8 cellular contexts compared by ENCODE assay signal in the genomic region with DNA sequence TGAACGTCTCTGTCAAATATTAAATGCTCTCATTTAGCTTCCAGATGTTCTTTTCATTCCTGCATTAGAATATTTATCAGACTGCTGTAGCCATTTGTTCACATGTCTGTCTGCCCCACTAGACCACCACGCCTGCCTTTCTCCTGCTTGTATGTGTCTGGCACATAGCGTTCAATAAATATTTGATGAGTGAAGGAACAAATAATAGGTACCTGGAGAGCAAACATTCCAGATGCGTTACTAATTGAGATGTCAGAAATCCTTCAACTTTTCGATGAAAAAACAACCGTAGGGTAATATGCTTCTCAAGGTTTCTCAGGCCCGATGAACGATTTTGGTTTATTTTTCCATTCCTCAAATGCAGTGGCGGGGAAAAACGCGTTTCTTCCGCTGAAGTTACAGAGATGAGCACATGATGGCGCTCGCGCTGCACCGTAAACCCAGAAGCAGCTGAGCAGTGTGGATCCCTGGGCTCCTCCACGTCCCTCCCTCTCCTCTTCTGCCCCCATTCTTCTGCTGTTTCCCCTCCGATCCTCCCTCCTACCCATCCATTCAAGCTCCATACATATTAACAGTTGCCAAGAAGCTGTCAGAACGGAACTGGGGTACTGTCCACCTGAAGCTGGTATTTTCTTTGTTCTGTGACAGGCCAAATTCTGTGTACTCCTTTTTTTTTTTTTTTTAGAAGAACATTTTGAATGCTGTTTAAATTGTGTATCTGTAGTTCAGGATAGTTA.
A peak's percentile ranks its signal among the peaks of the same experiment; 100 is the strongest.
DNase-seq lines count a peak whose midpoint lies in the region; ATAC-seq and TF ChIP-seq lines count a peak whose summit lies in the region.

No MANE protein-coding gene starts in this region.

- intact Hi-C loops in body of pancreas (cut with DNase I), result no loop called here

- H3K4me1 ChIP-seq in body of pancreas (peaks cover 17% of the 10 kb centered on the region), iPS DF 6.9 (ENCODE audit: control insufficient read depth, insufficient read depth, low read length) (no peaks in the 10 kb centered on the region), skeletal muscle satellite cell (ENCODE audit: control insufficient read depth, insufficient read depth, low read length) (no peaks in the 10 kb centered on the region)

- DNase-seq in DMS153 (lab: John Stamatoyannopoulos, UW) (peak; percentile 47), HFF-Myc (ENCODE audit: extremely low read depth, low read depth) (peak; percentile 30), NCI-H446 treated with DMSO at 0.1 percent for 48 hours (lab: John Stamatoyannopoulos, UW) (peak; percentile 75), body of pancreas (peak; percentile 59 to 71 (median 62)), iPS DF 6.9 (ENCODE audit: low read depth, low spot score) (peak; percentile 54)

- H3K27ac ChIP-seq in body of pancreas, result no peak overlapping the region
- no peak overlapping the region for H3K27ac ChIP-seq in iPS DF 6.9 (ENCODE audit: low read length)

- H3K27me3 ChIP-seq in body of pancreas (no peaks in the 10 kb centered on the region), iPS DF 6.9 (ENCODE audit: control insufficient read depth, insufficient read depth, low read length) (no peaks in the 10 kb centered on the region), skeletal muscle satellite cell (ENCODE audit: control insufficient read depth, insufficient read depth, low read length) (peaks cover 10% of the 10 kb centered on the region)

- H3K9ac ChIP-seq in skeletal muscle satellite cell (ENCODE audit: low read depth, low read length), result peak overlapping the region; percentile 56

- no peak for TF ChIP-seq POLR2A in body of pancreas (IDR thresholded peaks at IDR 0.05)

- no peak overlapping the region for H3K4me3 ChIP-seq in HFF-Myc (replicated peaks; ENCODE audit: low read depth, low read length)
- no peak overlapping the region for H3K4me3 ChIP-seq in body of pancreas
- H3K4me3 ChIP-seq in iPS DF 6.9 (ENCODE audit: low read length), result no peak overlapping the region
- peak overlapping the region; percentile 62 for H3K4me3 ChIP-seq in skeletal muscle satellite cell (ENCODE audit: low read length)

- ATAC-seq in body of pancreas (peak; percentile 89), HG03039 (IDR thresholded peaks at IDR 0.05; ENCODE audit: unreplicated experiment) (no peak), HG02870 (IDR thresholded peaks at IDR 0.05; ENCODE audit: unreplicated experiment) (no peak)

- H3K36me3 ChIP-seq in body of pancreas (replicated peaks in 1 of 2; ENCODE audit: insufficient read depth in 1 of 2, low read depth in 2 of 2) (no peaks in the 10 kb centered on the region), iPS DF 6.9 (ENCODE audit: control insufficient read depth, insufficient read depth, low read length) (no peaks in the 10 kb centered on the region), skeletal muscle satellite cell (ENCODE audit: insufficient read depth, low read length) (no peaks in the 10 kb centered on the region)

- H3K9me3 ChIP-seq in body of pancreas (no peaks in the 10 kb centered on the region), iPS DF 6.9 (ENCODE audit: control insufficient read depth, insufficient read depth, low read length) (no peaks in the 10 kb centered on the region), skeletal muscle satellite cell (replicated peaks; ENCODE audit: low read length) (no peaks in the 10 kb centered on the region)

- TF ChIP-seq CTCF in HFF-Myc (IDR thresholded peaks at IDR 0.05; ENCODE audit: low read depth, low read length, missing control alignments), result peak; percentile 73
- TF ChIP-seq CTCF in body of pancreas (IDR thresholded peaks at IDR 0.05), result peak; percentile 35 to 79 (median 69)

- WGBS in body of pancreas, 2 donors, result 4 to 6% methylated on average over 19 of the region's 19 CpGs
- WGBS in iPS DF 6.9 (ENCODE audit: insufficient coverage, insufficient read length), result no CpG with 5 or more reads among the region's 19 CpGs

- peak overlapping the region; percentile 76 for H3K4me2 ChIP-seq in skeletal muscle satellite cell (ENCODE audit: low read length)
